In genomic region chrX:153857348-153857903, GRCh38 we compare ENCODE assay signal across 20 cellular contexts. TPM values are rescaled to one million over a fixed set of nuclear protein-coding genes. Genes with fewer than 3 reads are reported as not detected.
"Had no signal": no experiment of that assay in that cellular context is flagged by ENCODE, and none has a peak within 500 bp of the region (broad histone marks: within the 10 kb centered on the region; RNA-seq: fewer than 3 reads in every experiment).

No MANE protein-coding gene starts in this region.

- H3K4me1 ChIP-seq: colonic mucosa, foreskin keratinocyte, tibial nerve had no signal

- H2AFZ ChIP-seq: hepatocyte had no signal

- H3K27ac Mint-ChIP-seq: activated CD4-positive, alpha-beta T cell treated with anti-CD3 and anti-CD28 coated beads for 36 hours; activated T-cell treated with anti-CD3 and anti-CD28 coated beads, Interleukin-2, amount 50 U/mL, for 24 hours; activated T-helper 2 cell treated with anti-CD3 and anti-CD28 coated beads, Interferon-gamma antibody, Interleukin-2, Interleukin-4, amounts not matched to agents 10 μg/mL and 5 μg/mL and 100 μg/mL, durations not matched to agents 14 hours and 24 hours and 36 hours; natural killer cell; stimulated activated naive CD8-positive, alpha-beta T cell treated with anti-CD3 and anti-CD28 coated beads, Interleukin-15, Interleukin-2, amounts not matched to agents 100 ng/mL and 50 ng/mL, for 24 hours; T-helper 1 cell treated with Interleukin-12 subunit alpha and Interleukin-12 subunit beta and Interleukin-4 antibody, amounts not matched to agents 30 μg/mL and 1 μg/mL, for 36 hours had no signal

- H3K27me3 ChIP-seq: brain microvascular endothelial cell, foreskin keratinocyte, hepatocyte had no signal

- H3K4me2 ChIP-seq: hepatocyte had no signal

- DNase-seq: activated CD4-positive, alpha-beta T cell treated with anti-CD3 and anti-CD28 coated beads for 36 hours; activated CD4-positive, alpha-beta T cell treated with anti-CD3 and anti-CD28 coated beads, Interleukin-2, amount 50 U/mL, for 48 hours; activated naive CD4-positive, alpha-beta T cell treated with Interleukin-2 at 50 U/mL for 16 hours; aorta; brain microvascular endothelial cell; central memory CD4-positive, alpha-beta T cell; colonic mucosa; foreskin keratinocyte; left cardiac atrium; natural killer cell; retina; stimulated activated CD4-positive, alpha-beta T cell treated with anti-CD3 and anti-CD28 coated beads, Interleukin-2, amount 100 ng/mL, for 24 hours had no signal

- H3K4me3 ChIP-seq: colonic mucosa, hepatocyte, tibial nerve had no signal

- H3K79me2 ChIP-seq: hepatocyte had no signal

- H3K4me3 Mint-ChIP-seq: activated CD4-positive, alpha-beta T cell treated with anti-CD3 and anti-CD28 coated beads for 36 hours; activated T-cell treated with anti-CD3 and anti-CD28 coated beads, Interleukin-2, amount 50 U/mL, for 24 hours; natural killer cell; stimulated activated naive CD8-positive, alpha-beta T cell treated with anti-CD3 and anti-CD28 coated beads, Interleukin-15, Interleukin-2, amounts not matched to agents 100 ng/mL and 50 ng/mL, for 24 hours; T-helper 1 cell treated with Interleukin-12 subunit alpha and Interleukin-12 subunit beta and Interleukin-4 antibody, amounts not matched to agents 30 μg/mL and 1 μg/mL, for 36 hours had no signal

- ATAC-seq: activated CD4-positive, alpha-beta T cell treated with anti-CD3 and anti-CD28 coated beads for 36 hours; foreskin keratinocyte; left cardiac atrium; natural killer cell had no signal

- H3K36me3 ChIP-seq: brain microvascular endothelial cell, colonic mucosa, neutrophil, tibial nerve had no signal

- H3K9me3 ChIP-seq: colonic mucosa, neutrophil, tibial nerve had no signal

- H3K9me3 Mint-ChIP-seq: activated T-cell treated with anti-CD3 and anti-CD28 coated beads, Interleukin-2, amount 50 U/mL, for 24 hours; activated T-helper 2 cell treated with anti-CD3 and anti-CD28 coated beads, Interferon-gamma antibody, Interleukin-2, Interleukin-4, amounts not matched to agents 10 μg/mL and 5 μg/mL and 100 μg/mL, durations not matched to agents 14 hours and 24 hours and 36 hours; natural killer cell; stimulated activated naive CD8-positive, alpha-beta T cell treated with anti-CD3 and anti-CD28 coated beads, Interleukin-15, Interleukin-2, amounts not matched to agents 100 ng/mL and 50 ng/mL, for 24 hours; T-helper 1 cell treated with Interleukin-12 subunit alpha and Interleukin-12 subunit beta and Interleukin-4 antibody, amounts not matched to agents 30 μg/mL and 1 μg/mL, for 36 hours had no signal

- H3K36me3 Mint-ChIP-seq: natural killer cell had no signal

- H3K27ac ChIP-seq: brain microvascular endothelial cell, colonic mucosa, foreskin keratinocyte, hepatocyte, neutrophil, tibial nerve had no signal

- H3K27me3 Mint-ChIP-seq: activated CD4-positive, alpha-beta T cell treated with anti-CD3 and anti-CD28 coated beads for 36 hours; stimulated activated naive CD8-positive, alpha-beta T cell treated with anti-CD3 and anti-CD28 coated beads, Interleukin-15, Interleukin-2, amounts not matched to agents 100 ng/mL and 50 ng/mL, for 24 hours had no signal

RNA-seq across cellular contexts. Expression of gene AVPR2, which starts 47.0 kb away (rescaled TPM):
- total RNA-seq: activated CD4-positive, alpha-beta T cell treated with anti-CD3 and anti-CD28 coated beads for 36 hours; activated T-helper 2 cell treated with anti-CD3 and anti-CD28 coated beads, Interferon-gamma antibody, Interleukin-2, Interleukin-4, amounts not matched to agents 10 μg/mL and 5 μg/mL and 100 μg/mL, durations not matched to agents 14 hours and 24 hours and 36 hours; fibroblast of lung; foreskin keratinocyte; hepatocyte; natural killer cell had no signal
- polyA plus RNA-seq: fibroblast of lung, foreskin keratinocyte, hepatocyte had no signal
